ENCODE assay signal across 25 cellular contexts in genomic region chr6:41275489-41275888, GRCh38. TPM values are rescaled to one million over a fixed set of nuclear protein-coding genes. Genes with fewer than 3 reads are reported as not detected.
"Had no signal": no experiment of that assay in that cellular context is flagged by ENCODE, and none has a peak within 500 bp of the region (broad histone marks: within the 10 kb centered on the region; RNA-seq: fewer than 3 reads in every experiment).

No MANE protein-coding gene starts in this region.

- H3K27ac Mint-ChIP-seq: nephron progenitor cell, type B pancreatic cell had no signal

- H3K4me2 ChIP-seq: hepatocyte had no signal

- H3K4me1 Mint-ChIP-seq: nephron progenitor cell had no signal

- H3K36me3 ChIP-seq: right lobe of liver, suprapubic skin, thyroid gland, uterus had no signal

- FAIRE-seq: islet of Langerhans had no signal

- H3K9me3 ChIP-seq: psoas muscle, right lobe of liver, suprapubic skin, thyroid gland, uterus had no signal

- H3K79me2 ChIP-seq: hepatocyte had no signal

- H2AFZ ChIP-seq: hepatocyte had no signal

- H3K36me3 Mint-ChIP-seq: naive thymus-derived CD4-positive, alpha-beta T cell; stimulated activated effector memory CD8-positive, alpha-beta T cell treated with anti-CD3 and anti-CD28 coated beads, Interleukin-12 subunit alpha, Interleukin-12 subunit beta, amount 100 ng/mL, for 72 hours; type B pancreatic cell had no signal

- ATAC-seq: naive thymus-derived CD4-positive, alpha-beta T cell; psoas muscle; right lobe of liver; stimulated activated effector memory CD8-positive, alpha-beta T cell treated with anti-CD3 and anti-CD28 coated beads, Interleukin-12 subunit alpha, Interleukin-12 subunit beta, amount 100 ng/mL, for 72 hours; stimulated activated naive CD8-positive, alpha-beta T cell treated with anti-CD3 and anti-CD28 coated beads, Interleukin-15, Interleukin-2, amounts not matched to agents 100 U/mL and 50 U/mL, for 24 hours had no signal

- H3K4me3 Mint-ChIP-seq: naive thymus-derived CD4-positive, alpha-beta T cell; nephron progenitor cell; stimulated activated effector memory CD8-positive, alpha-beta T cell treated with anti-CD3 and anti-CD28 coated beads, Interleukin-12 subunit alpha, Interleukin-12 subunit beta, amount 100 ng/mL, for 72 hours; type B pancreatic cell had no signal

- H3K4me1 ChIP-seq: psoas muscle, right lobe of liver, suprapubic skin, uterus had no signal

- DNase-seq: effector CD4-positive, alpha-beta T cell; foreskin melanocyte; head of caudate nucleus; kidney glomerular epithelial cell; naive thymus-derived CD4-positive, alpha-beta T cell; nephron progenitor cell; psoas muscle; right lobe of liver; stimulated activated CD4-positive, alpha-beta T cell treated with anti-CD3 and anti-CD28 coated beads, Interleukin-4, amount 100 ng/mL, for 1 hour; stimulated activated CD8-positive, alpha-beta memory T cell treated with anti-CD3 and anti-CD28 coated beads, Interleukin-4, amount 100 ng/mL, for 48 hours; stimulated activated naive CD8-positive, alpha-beta T cell treated with anti-CD3 and anti-CD28 coated beads, Interleukin-15, Interleukin-2, amounts not matched to agents 100 U/mL and 50 U/mL, for 24 hours; thyroid gland; uterus had no signal

- H3K27me3 ChIP-seq: right lobe of liver, thyroid gland, uterus had no signal

- H3K4me3 ChIP-seq: hepatocyte, psoas muscle, right lobe of liver, suprapubic skin, thyroid gland, uterus had no signal

- H3K27ac ChIP-seq: hepatocyte, psoas muscle, right lobe of liver, suprapubic skin, thyroid gland, uterus had no signal

- H3K9me3 Mint-ChIP-seq: naive thymus-derived CD4-positive, alpha-beta T cell; nephron progenitor cell; stimulated activated effector memory CD8-positive, alpha-beta T cell treated with anti-CD3 and anti-CD28 coated beads, Interleukin-12 subunit alpha, Interleukin-12 subunit beta, amount 100 ng/mL, for 72 hours; type B pancreatic cell had no signal

RNA-seq across cellular contexts. Expression of gene TREM1, which starts 11.0 kb away (rescaled TPM):
- total RNA-seq: dermis microvascular lymphatic vessel endothelial cell, lung microvascular endothelial cell had no signal
- polyA plus RNA-seq: naive thymus-derived CD4-positive, alpha-beta T cell had no signal

RNA-seq across cellular contexts. Expression of gene TREML4, which starts 47.3 kb away (rescaled TPM):
- total RNA-seq: dermis microvascular lymphatic vessel endothelial cell, hepatocyte, lung microvascular endothelial cell, mononuclear cell, osteoblast, psoas muscle, suprapubic skin, thyroid gland, uterus had no signal
- polyA plus RNA-seq: esophagus; hepatocyte; naive thymus-derived CD4-positive, alpha-beta T cell had no signal

RNA-seq across cellular contexts. Expression of gene NCR2, which starts 59.9 kb away (rescaled TPM):
- total RNA-seq: dermis microvascular lymphatic vessel endothelial cell; hepatocyte; liver; lung microvascular endothelial cell; mesenteric fat pad; mononuclear cell; naive thymus-derived CD4-positive, alpha-beta T cell; osteoblast; psoas muscle; right lobe of liver; suprapubic skin; thyroid gland; uterus had no signal
- polyA plus RNA-seq: esophagus; hepatocyte; liver; naive thymus-derived CD4-positive, alpha-beta T cell; psoas muscle had no signal
